In genomic region chr2:219430633-219431615, GRCh38 we compare ENCODE assay signal across 8 cellular contexts. TPM values are rescaled to one million over a fixed set of nuclear protein-coding genes. Genes with fewer than 3 reads are reported as not detected.
DNase-seq lines count a peak whose midpoint lies in the region; TF ChIP-seq lines count a peak whose summit lies in the region.

No MANE protein-coding gene starts in this region.

- no peaks in the 10 kb centered on the region for H3K4me1 ChIP-seq in esophagus (ENCODE audit: control insufficient read depth in 2 of 2, insufficient read depth in 2 of 2, low read length in 1 of 2)
- peaks cover 13% of the 10 kb centered on the region for H3K4me1 ChIP-seq in suprapubic skin

- H3K27ac ChIP-seq in esophagus (ENCODE audit: low read depth in 2 of 2, low read length in 1 of 2) (peak overlapping the region; percentile 33 to 50), suprapubic skin (no peak overlapping the region)

- no peak for DNase-seq in GM13977 (ENCODE audit: low spot score)
- peak; percentile 7 for DNase-seq in NCI-H82 treated with DMSO at 0.1 percent for 48 hours (lab: John Stamatoyannopoulos, UW; ENCODE audit: unreplicated experiment)
- peak; percentile 26 for DNase-seq in renal cortical epithelial cell (ENCODE audit: low read depth)
- DNase-seq in activated effector memory CD4-positive, alpha-beta T cell treated with Interleukin-2 at 50 U/mL for 16 hours = no peak
- DNase-seq in AG08396 (ENCODE audit: low spot score) = no peak
- DNase-seq in CD1c-positive myeloid dendritic cell (ENCODE audit: extremely low spot score) = no peak
- no peak for DNase-seq in suprapubic skin (ENCODE audit: low spot score in 2 of 2)

- H3K9me3 ChIP-seq in esophagus (ENCODE audit: control insufficient read depth in 2 of 2, insufficient read depth in 1 of 2, low read depth in 1 of 2, low read length in 1 of 2) (no peaks in the 10 kb centered on the region), suprapubic skin (no peaks in the 10 kb centered on the region)

- in situ Hi-C loops in GM13977 (cut with MboI; ENCODE audit: low pct_unique_long_range_greater_than_20kb, low sequenced_read_pairs, unreplicated experiment) = no loop called here

- H3K4me3 ChIP-seq in esophagus (ENCODE audit: low read depth in 1 of 2, low read length in 2 of 2) = no peak overlapping the region
- no peak overlapping the region for H3K4me3 ChIP-seq in suprapubic skin

- 48 to 52% methylated on average over 9 of the region's 9 CpGs for WGBS in esophagus, 2 donors
- 51% methylated on average over 9 of the region's 9 CpGs for WGBS in suprapubic skin

- TF ChIP-seq EP300 in suprapubic skin (IDR thresholded peaks at IDR 0.05) = no peak

- TF ChIP-seq CTCF in GM13977 (IDR thresholded peaks at IDR 0.05; ENCODE audit: extremely low read depth, insufficient read depth, missing control alignments) (peak; percentile 22), suprapubic skin (IDR thresholded peaks at IDR 0.05) (no peak)

- H3K27me3 ChIP-seq in esophagus (ENCODE audit: control insufficient read depth in 1 of 2, insufficient read depth in 2 of 2, low read length in 2 of 2) = peaks cover 0 to 4% of the 10 kb centered on the region in 2 donors
- H3K27me3 ChIP-seq in suprapubic skin = peaks cover 26% of the 10 kb centered on the region

- TF ChIP-seq POLR2A in suprapubic skin (IDR thresholded peaks at IDR 0.05) = no peak

- H3K36me3 ChIP-seq in esophagus (ENCODE audit: control insufficient read depth in 2 of 2, insufficient read depth in 2 of 2, low read length in 1 of 2) (no peaks in the 10 kb centered on the region), suprapubic skin (no peaks in the 10 kb centered on the region)

RNA-seq across cellular contexts. Expression of gene SPEG, which starts 3.7 kb away (rescaled TPM):
- polyA plus RNA-seq in esophagus = 10 to 100 TPM; 22.3 to 37.7 TPM
- total RNA-seq in renal cortical epithelial cell (2.3 and 10.8 TPM in 2 replicates), suprapubic skin (10 to 100 TPM in 1 of 4 donors, 1 to 10 TPM in 3; 6.5 to 17.2 (median 6.7) TPM)

RNA-seq across cellular contexts. Expression of gene DES, which starts 12.7 kb away (rescaled TPM):
- 100 to 1,000 TPM; 672 to 686 TPM for polyA plus RNA-seq in esophagus
- total RNA-seq in renal cortical epithelial cell (0.30 and 0.69 TPM in 2 replicates), suprapubic skin (100 to 1,000 TPM in 1 of 4 donors, 10 to 100 TPM in 3; 11.4 to 100 (median 35.6) TPM)

RNA-seq across cellular contexts. Expression of gene DNPEP, which starts 43.2 kb away (rescaled TPM):
- 10 to 100 TPM; 46.2 to 49.6 TPM for polyA plus RNA-seq in esophagus
- total RNA-seq in renal cortical epithelial cell (53.1 and 61.0 TPM in 2 replicates), suprapubic skin (100 to 1,000 TPM in 1 of 4 donors, 10 to 100 TPM in 3; 66.6 to 104 (median 70.5) TPM)

Comparison
In these comparisons a context has a peak if more than half of its experiments do, and no peak if none do; other contexts are left out.
1. DNase-seq: peak in NCI-H82 treated with DMSO at 0.1 percent for 48 hours (single experiment) and renal cortical epithelial cell (single experiment); none in GM13977 (single experiment), activated effector memory CD4-positive, alpha-beta T cell treated with Interleukin-2 at 50 U/mL for 16 hours (single experiment), AG08396 (single experiment), CD1c-positive myeloid dendritic cell (single experiment) and suprapubic skin (0 of 2).